ENCODE assay signal across 17 cellular contexts in the genomic region with DNA sequence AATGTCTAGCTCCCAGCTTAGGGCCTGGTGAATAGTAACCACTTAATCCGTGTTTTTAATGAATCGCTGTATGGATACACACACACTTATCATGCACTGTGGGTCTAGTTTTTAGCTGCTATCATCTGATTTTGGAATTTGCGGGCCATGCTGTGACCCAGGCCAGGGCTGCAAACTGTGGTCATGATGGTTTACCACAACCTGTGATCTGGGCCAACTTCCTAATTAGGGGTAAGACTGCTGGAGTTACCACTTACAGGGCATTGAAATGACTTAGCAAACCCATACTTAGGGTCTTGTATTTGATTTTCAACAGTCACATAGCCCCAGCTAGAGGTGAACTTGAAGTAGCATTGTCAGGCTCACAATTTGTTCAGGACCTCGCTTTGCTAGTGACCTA. TPM values are rescaled to one million over a fixed set of nuclear protein-coding genes. Genes with fewer than 3 reads are reported as not detected.
"Had no signal": no experiment of that assay in that cellular context is flagged by ENCODE, and none has a peak within 500 bp of the region (broad histone marks: within the 10 kb centered on the region; RNA-seq: fewer than 3 reads in every experiment).

No MANE protein-coding gene starts in this region.

- DNase-seq: activated CD4-positive, alpha-beta T cell treated with anti-CD3 and anti-CD28 coated beads, Interleukin-2, amount 50 U/mL, for 1 hour; activated CD4-positive, CD25-positive, alpha-beta regulatory T cell treated with anti-CD3 and anti-CD28 coated beads, Interleukin-2, amount 50 U/mL, for 72 hours; activated CD8-positive, alpha-beta memory T cell treated with anti-CD3 and anti-CD28 coated beads, Interleukin-2, amount 50 U/mL, for 4 hours; activated naive CD4-positive, alpha-beta T cell treated with anti-CD3 and anti-CD28 coated beads, Interleukin-2, amount 50 U/mL, for 16 hours; activated T-cell treated with anti-CD3 and anti-CD28 coated beads, Interleukin-2, amount 50 U/mL, for 4 hours; aorta; cerebellar nuclear complex; cortex of kidney; erythroblast; left lung; retina; stimulated activated naive CD8-positive, alpha-beta T cell treated with anti-CD3 and anti-CD28 coated beads, Interleukin-15, Interleukin-2, amounts not matched to agents 100 U/mL and 50 U/mL, for 24 hours; substantia nigra; tibial artery had no signal

- H3K4me3 ChIP-seq: left lung, tibial artery had no signal

- H3K4me1 ChIP-seq: left lung, tibial artery had no signal

- ATAC-seq: activated T-cell treated with anti-CD3 and anti-CD28 coated beads, Interleukin-2, amount 50 U/mL, for 4 hours; left lung; stimulated activated naive CD8-positive, alpha-beta T cell treated with anti-CD3 and anti-CD28 coated beads, Interleukin-15, Interleukin-2, amounts not matched to agents 100 U/mL and 50 U/mL, for 24 hours had no signal

- H3K36me3 ChIP-seq: left lung, tibial artery had no signal

- H3K27me3 ChIP-seq: tibial artery had no signal

- H3K27ac ChIP-seq: left lung, tibial artery, VCaP had no signal

- H3K9me3 ChIP-seq: left lung, tibial artery had no signal

RNA-seq across cellular contexts. Expression of gene EGFL6, which starts 34.0 kb away (rescaled TPM):
- total RNA-seq: bronchial epithelial cell, neural crest cell had no signal
- polyA plus RNA-seq: aorta had no signal
